1 cellular context compared by ENCODE assay signal in genomic region chr5:89199306-89199705, GRCh38.
TF ChIP-seq lines count a peak whose summit lies in the region.

No MANE protein-coding gene starts in this region.

TF ChIP-seq in K562, 482 proteins besides CTCF, POLR2A, EP300 and RAD21 (continued from another document):
- TF ChIP-seq ZNF518B (CRISPR knock-in tag; IDR thresholded peaks at IDR 0.05) (no peak), MECOM (CRISPR knock-in tag; IDR thresholded peaks at IDR 0.05) (no peak), ZNF280A (IDR thresholded peaks at IDR 0.05; ENCODE audit: low read depth, partially characterized antibody) (peak; percentile 73), PHF20 (IDR thresholded peaks at IDR 0.05; ENCODE audit: partially characterized antibody) (no peak), ZNF431 (CRISPR knock-in tag; IDR thresholded peaks at IDR 0.05) (no peak), PHF8 (IDR thresholded peaks at IDR 0.05; ENCODE audit: borderline replicate concordance, low read length) (no peak), ESRRA (IDR thresholded peaks at IDR 0.05; ENCODE audit: borderline replicate concordance, low read depth) (no peak), NFATC3 (IDR thresholded peaks at IDR 0.05) (no peak), MAFF (IDR thresholded peaks at IDR 0.05; ENCODE audit: low read length) (no peak), HDAC3 (IDR thresholded peaks at IDR 0.05; ENCODE audit: borderline replicate concordance, partially characterized antibody) (no peak), TRIM28 (IDR thresholded peaks at IDR 0.05) (peak; percentile 83; the same call in 1 of the 2 replicates), E2F3 (CRISPR knock-in tag; IDR thresholded peaks at IDR 0.05) (no peak), ZC3H4 (CRISPR knock-in tag; IDR thresholded peaks at IDR 0.05; ENCODE audit: borderline replicate concordance) (no peak), SMAD2 (IDR thresholded peaks at IDR 0.05; ENCODE audit: low read depth, low read length) (no peak), TRIM25 (IDR thresholded peaks at IDR 0.05; ENCODE audit: borderline replicate concordance) (no peak), TRIM24 (IDR thresholded peaks at IDR 0.05) (peak; percentile 24 to 77; a peak in 3 of 4 replicates), EP400 (IDR thresholded peaks at IDR 0.05) (no peak), PPARD (CRISPR knock-in tag; IDR thresholded peaks at IDR 0.05) (no peak), CTBP1 (IDR thresholded peaks at IDR 0.05; ENCODE audit: borderline replicate concordance) (no peak), GTF2F1 (IDR thresholded peaks at IDR 0.05; ENCODE audit: low read depth, low read length) (no peak), HLTF (IDR thresholded peaks at IDR 0.05) (peak; percentile 47; the same call in 1 of the 2 replicates), ZNF146 (CRISPR knock-in tag; IDR thresholded peaks at IDR 0.05; ENCODE audit: unreplicated experiment) (no peak), ZNF133 (CRISPR knock-in tag; IDR thresholded peaks at IDR 0.05) (no peak), ZNF280B (CRISPR knock-in tag; IDR thresholded peaks at IDR 0.05) (peak; percentile 66; the same call in 1 of the 2 replicates), ZNF274 (IDR thresholded peaks at IDR 0.05; ENCODE audit: borderline replicate concordance, low read depth, low read length) (no peak), SUPT5H (IDR thresholded peaks at IDR 0.05) (no peak)
- TF ChIP-seq, protein P1, sequence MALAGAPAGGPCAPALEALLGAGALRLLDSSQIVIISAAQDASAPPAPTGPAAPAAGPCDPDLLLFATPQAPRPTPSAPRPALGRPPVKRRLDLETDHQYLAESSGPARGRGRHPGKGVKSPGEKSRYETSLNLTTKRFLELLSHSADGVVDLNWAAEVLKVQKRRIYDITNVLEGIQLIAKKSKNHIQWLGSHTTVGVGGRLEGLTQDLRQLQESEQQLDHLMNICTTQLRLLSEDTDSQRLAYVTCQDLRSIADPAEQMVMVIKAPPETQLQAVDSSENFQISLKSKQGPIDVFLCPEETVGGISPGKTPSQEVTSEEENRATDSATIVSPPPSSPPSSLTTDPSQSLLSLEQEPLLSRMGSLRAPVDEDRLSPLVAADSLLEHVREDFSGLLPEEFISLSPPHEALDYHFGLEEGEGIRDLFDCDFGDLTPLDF (CRISPR knock-in tag; IDR thresholded peaks at IDR 0.05), result no peak
- TF ChIP-seq, protein P2, sequence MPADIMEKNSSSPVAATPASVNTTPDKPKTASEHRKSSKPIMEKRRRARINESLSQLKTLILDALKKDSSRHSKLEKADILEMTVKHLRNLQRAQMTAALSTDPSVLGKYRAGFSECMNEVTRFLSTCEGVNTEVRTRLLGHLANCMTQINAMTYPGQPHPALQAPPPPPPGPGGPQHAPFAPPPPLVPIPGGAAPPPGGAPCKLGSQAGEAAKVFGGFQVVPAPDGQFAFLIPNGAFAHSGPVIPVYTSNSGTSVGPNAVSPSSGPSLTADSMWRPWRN (IDR thresholded peaks at IDR 0.05; ENCODE audit: low read depth), result no peak
